In the genomic region with DNA sequence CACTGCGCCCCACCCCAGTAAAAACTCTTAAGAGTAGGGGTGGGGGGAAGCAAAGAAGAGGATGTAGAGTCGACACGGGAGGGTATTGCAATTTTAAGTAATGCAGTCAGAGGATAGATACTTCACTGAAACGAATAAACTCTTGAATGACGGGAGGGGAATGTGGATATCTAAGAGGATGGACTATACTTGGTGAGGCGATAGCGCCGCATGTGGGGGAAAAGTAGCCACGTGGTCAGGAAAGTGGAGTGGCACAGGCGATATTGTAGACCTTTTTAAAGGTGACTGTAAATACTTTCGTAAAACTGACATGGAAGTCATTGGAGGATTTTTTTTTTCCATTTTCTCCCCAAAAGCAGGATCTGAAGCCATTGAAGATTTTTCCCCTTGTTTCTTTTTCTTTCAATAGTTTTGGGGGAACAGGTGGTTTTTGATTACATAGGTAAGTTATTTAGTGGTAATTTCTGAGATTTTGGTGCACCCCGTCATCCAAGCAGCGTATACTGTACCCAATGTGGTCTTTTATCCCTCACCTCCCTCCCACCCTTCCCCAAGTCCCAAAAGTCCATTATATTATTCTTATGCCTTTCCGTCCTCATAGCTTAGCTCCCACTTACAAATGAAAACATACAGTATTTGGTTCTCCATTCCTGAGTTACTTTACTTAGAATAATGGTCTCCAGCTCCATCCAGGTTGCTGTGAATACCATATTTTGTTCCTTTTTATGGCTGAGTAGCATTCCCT, we compare ENCODE assay signal across 22 cellular contexts. TPM values are rescaled to one million over a fixed set of nuclear protein-coding genes. Genes with fewer than 3 reads are reported as not detected.
DNase-seq lines count a peak whose midpoint lies in the region; ATAC-seq, FAIRE-seq and TF ChIP-seq lines count a peak whose summit lies in the region.
"Had no signal": no experiment of that assay in that cellular context is flagged by ENCODE, and none has a peak within 500 bp of the region (broad histone marks: within the 10 kb centered on the region; RNA-seq: fewer than 3 reads in every experiment).

No MANE protein-coding gene starts in this region.

- no peak for TF ChIP-seq POLR2A in HCT116 (IDR thresholded peaks at IDR 0.05; ENCODE audit: borderline replicate concordance, extremely low read depth, insufficient read depth, insufficient read length)
- TF ChIP-seq POLR2A in GM12878 (IDR thresholded peaks at IDR 0.05; ENCODE audit: low read depth, low read length), result no peak; the same call in 1 of the 2 replicates

- TF ChIP-seq RAD21 in HCT116 (IDR thresholded peaks at IDR 0.05; ENCODE audit: low read depth) (peak; percentile 20; the same call in 1 of the 2 replicates), GM12878 (IDR thresholded peaks at IDR 0.05; ENCODE audit: insufficient read depth, low read depth, low read length) (no peak)

- H3K4me1 ChIP-seq in HCT116 (ENCODE audit: control insufficient read depth in 1 of 2, insufficient read depth in 2 of 2, low read length in 2 of 2), result no peaks in the 10 kb centered on the region
- H3K4me1 ChIP-seq in GM12878 (ENCODE audit: control insufficient read depth, insufficient read depth, low read length), result no peaks in the 10 kb centered on the region
- no peaks in the 10 kb centered on the region for H3K4me1 ChIP-seq in neutrophil (ENCODE audit: control insufficient read depth in 1 of 2, insufficient read depth in 1 of 2, low read depth in 1 of 2, low read length in 1 of 2)
- H3K4me1 ChIP-seq: body of pancreas had no signal

- BruUV-seq in HCT116 (replicated peaks; lab: Mats Ljungman, UMichigan) (no TSS peak), GM12878 (replicated peaks; lab: Mats Ljungman, UMichigan) (no TSS peak)

- no peaks in the 10 kb centered on the region for H3K9me2 ChIP-seq in HCT116 (ENCODE audit: insufficient read depth)

- no peak overlapping the region for H3K9ac ChIP-seq in HCT116 (ENCODE audit: low read length)
- no peak overlapping the region for H3K9ac ChIP-seq in GM12878 (ENCODE audit: control insufficient read depth, insufficient read depth, low read length)

- H3K9me3 ChIP-seq in HCT116 (ENCODE audit: control insufficient read depth in 1 of 2, insufficient read depth in 1 of 2, low read depth in 1 of 2, low read length in 2 of 2), result no peaks in the 10 kb centered on the region
- H3K9me3 ChIP-seq in GM12878 (replicated peaks; ENCODE audit: control insufficient read depth, insufficient read depth, low read length), result no peaks in the 10 kb centered on the region
- no peaks in the 10 kb centered on the region for H3K9me3 ChIP-seq in neutrophil
- H3K9me3 ChIP-seq: body of pancreas, left lung had no signal

- no peaks in the 10 kb centered on the region for H3K27me3 Mint-ChIP-seq in activated naive CD8-positive, alpha-beta T cell
- no peaks in the 10 kb centered on the region for H3K27me3 Mint-ChIP-seq in activated naive CD8-positive, alpha-beta T cell treated with anti-CD3 and anti-CD28 coated beads, Interleukin-2, amount 50 U/mL, for 24 hours

- in situ Hi-C loops in GM12878 (cut with MboI), result no loop called here

- peak overlapping the region; percentile 59 for H3K27ac Mint-ChIP-seq in activated naive CD8-positive, alpha-beta T cell
- H3K27ac Mint-ChIP-seq in activated naive CD8-positive, alpha-beta T cell treated with anti-CD3 and anti-CD28 coated beads, Interleukin-2, amount 50 U/mL, for 24 hours, result no peak overlapping the region

- CTCF ChIA-PET in HCT116 (lab: Charles Lee), result interaction anchor here (0.6 kb wide), 1 partner anchor 332 kb away, joined by 4 read pairs; no protein-coding TSS in a partner anchor
- CTCF ChIA-PET in GM12878 (lab: Yijun Ruan, JAX), result interaction anchor here (0.6 kb wide), 1 partner anchor 252 kb away, joined by 3 read pairs; no protein-coding TSS in a partner anchor

- no peak for TF ChIP-seq EP300 in GM12878 (IDR thresholded peaks at IDR 0.05; ENCODE audit: borderline replicate concordance in 1 of 2, control insufficient read depth in 1 of 2, low read depth in 2 of 2, low read length in 2 of 2)

- FAIRE-seq in GM12878 (lab: Jason Lieb, UNC), result no peak
- no peak for FAIRE-seq in GM19239 (lab: Jason Lieb, UNC)
- FAIRE-seq: frontal cortex, small intestine had no signal

- peaks cover 26% of the 10 kb centered on the region for H3K36me3 Mint-ChIP-seq in activated naive CD8-positive, alpha-beta T cell
- H3K36me3 Mint-ChIP-seq in activated naive CD8-positive, alpha-beta T cell treated with anti-CD3 and anti-CD28 coated beads, Interleukin-2, amount 50 U/mL, for 24 hours (ENCODE audit: low read depth), result peaks cover 39% of the 10 kb centered on the region

- H3K79me2 ChIP-seq in HCT116 (ENCODE audit: insufficient read depth, low read length), result no peaks in the 10 kb centered on the region; the same call in 1 of the 2 replicates
- no peaks in the 10 kb centered on the region for H3K79me2 ChIP-seq in GM12878 (ENCODE audit: control insufficient read depth, insufficient read depth, low read length)

- POLR2A ChIA-PET in HCT116 (lab: Charles Lee) (no interaction called here), GM12878 (lab: Charles Lee) (interaction anchor here (1.2 to 2.3 kb wide), 2 partner anchors 8 to 13 kb away, joined by 3 to 14 read pairs; no protein-coding TSS in a partner anchor)

- H3K4me3 ChIP-seq in HCT116 (replicated peaks in 1 of 2; ENCODE audit: low read depth in 1 of 2, low read length in 2 of 2), result no peak overlapping the region
- no peak overlapping the region for H3K4me3 ChIP-seq in GM12878
- H3K4me3 ChIP-seq in neutrophil (ENCODE audit: low read depth in 1 of 2, low read length in 1 of 2), result no peak overlapping the region
- H3K4me3 ChIP-seq: body of pancreas, left lung had no signal

- H3K4me2 ChIP-seq in HCT116 (ENCODE audit: low read length) (no peak overlapping the region), GM12878 (ENCODE audit: control insufficient read depth, insufficient read depth) (no peak overlapping the region)

- no peak for ATAC-seq in activated naive CD8-positive, alpha-beta T cell treated with anti-CD3 and anti-CD28 coated beads, Interleukin-2, amount 50 U/mL, for 24 hours
- ATAC-seq in HCT116 (0 out of 2 replicates have a peak, but pooled peaks have one; percentile 23), GM12878 (peak; percentile 11; the same call in 2 of the 3 replicates)
- ATAC-seq: activated CD4-positive, CD25-positive, alpha-beta regulatory T cell treated with anti-CD3 and anti-CD28 coated beads, Interleukin-2, amount 50 U/mL, for 24 hours; body of pancreas; left lung had no signal

- no peak overlapping the region for H2AFZ ChIP-seq in HCT116 (ENCODE audit: low read depth, low read length, poor library complexity, severe bottlenecking)
- no peak overlapping the region for H2AFZ ChIP-seq in GM12878 (ENCODE audit: control insufficient read depth, low read depth, low read length)

- RAD21 ChIA-PET in HCT116 (lab: Charles Lee; ENCODE audit: low non-redundant PET in 1 of 2, low total read pairs in 2 of 2, uncharacterized antibody in 2 of 2, unreplicated experiment in 2 of 2), result interaction anchor here in 1 of 2 experiments (0.7 kb wide), 1 partner anchor 12 kb away, joined by 5 read pairs; no protein-coding TSS in a partner anchor
- RAD21 ChIA-PET in GM12878 (lab: Charles Lee; ENCODE audit: unreplicated experiment), result interaction anchor here (0.6 to 0.7 kb wide), 3 partner anchors 27 to 602 kb away, joined by 3 read pairs; no protein-coding TSS in a partner anchor

- H3K27me3 ChIP-seq in HCT116 (ENCODE audit: insufficient read depth, low read length) (no peaks in the 10 kb centered on the region), GM12878 (replicated peaks in 1 of 2; ENCODE audit: control insufficient read depth in 2 of 2, insufficient read depth in 2 of 2, low read length in 1 of 2) (no peaks in the 10 kb centered on the region), neutrophil (no peaks in the 10 kb centered on the region)
- H3K27me3 ChIP-seq: body of pancreas, left lung had no signal

- H3K9me3 Mint-ChIP-seq in activated naive CD8-positive, alpha-beta T cell (ENCODE audit: low read depth), result no peaks in the 10 kb centered on the region
- H3K9me3 Mint-ChIP-seq in activated naive CD8-positive, alpha-beta T cell treated with anti-CD3 and anti-CD28 coated beads, Interleukin-2, amount 50 U/mL, for 24 hours, result no peaks in the 10 kb centered on the region

- 0 out of 2 replicates have a peak, but pooled peaks cover 4% of the 10 kb centered on the region for H4K20me1 ChIP-seq in HCT116 (ENCODE audit: insufficient read depth)
- H4K20me1 ChIP-seq in GM12878 (ENCODE audit: control insufficient read depth, insufficient read depth), result no peaks in the 10 kb centered on the region

- no peak overlapping the region for H3K4me3 Mint-ChIP-seq in activated naive CD8-positive, alpha-beta T cell
- no peak overlapping the region for H3K4me3 Mint-ChIP-seq in activated naive CD8-positive, alpha-beta T cell treated with anti-CD3 and anti-CD28 coated beads, Interleukin-2, amount 50 U/mL, for 24 hours

- H3K36me3 ChIP-seq in HCT116 (ENCODE audit: control insufficient read depth in 1 of 2, insufficient read depth in 2 of 2, low read length in 2 of 2), result peaks cover 36 to 38% of the 10 kb centered on the region in 2 experiments; a peak in 3 of 4 replicates
- peaks cover 12 to 31% of the 10 kb centered on the region in 2 experiments for H3K36me3 ChIP-seq in GM12878 (ENCODE audit: control insufficient read depth in 2 of 2, insufficient read depth in 2 of 2, low read length in 1 of 2)
- peaks cover 57% of the 10 kb centered on the region for H3K36me3 ChIP-seq in neutrophil

- H3K27ac ChIP-seq in HCT116 (ENCODE audit: low read depth, low read length) (no peak overlapping the region), GM12878 (ENCODE audit: control insufficient read depth, insufficient read depth) (no peak overlapping the region), neutrophil (peak overlapping the region; percentile 30)
- H3K27ac ChIP-seq: body of pancreas, left lung had no signal

- DNase-seq in activated naive CD8-positive, alpha-beta T cell treated with anti-CD3 and anti-CD28 coated beads, Interleukin-2, amount 50 U/mL, for 24 hours, result no peak
- no peak for DNase-seq in HCT116 (ENCODE audit: low read depth, low spot score)
- DNase-seq in GM12878 (ENCODE audit: low read depth, low spot score), result no peak
- DNase-seq in stimulated activated CD8-positive, alpha-beta memory T cell treated with anti-CD3 and anti-CD28 coated beads, Interleukin-4, amount 100 ng/mL, for 48 hours, result no peak
- DNase-seq in GM19239 (ENCODE audit: insufficient read length, low spot score), result no peak
- DNase-seq in NCI-H146 (lab: John Stamatoyannopoulos, UW), result no peak
- DNase-seq: activated CD8-positive, alpha-beta memory T cell treated with anti-CD3 and anti-CD28 coated beads, Interleukin-2, amount 50 U/mL, for 4 hours; body of pancreas; Calu3; GF-D8; GOT3; Kasumi-1; left lung; NCI-H1105; NCI-H2171 treated with DMSO at 0.1 percent for 48 hours; small intestine; stimulated activated CD4-positive, alpha-beta T cell treated with anti-CD3 and anti-CD28 coated beads, Interleukin-4, amount 100 ng/mL, for 24 hours; T-helper 2 cell had no signal

- SMC1A ChIA-PET in GM12878 (lab: Charles Lee; ENCODE audit: uncharacterized antibody, unreplicated experiment), result interaction anchor here (1.0 kb wide), 1 partner anchor 32 kb away, joined by 4 read pairs; no protein-coding TSS in a partner anchor

- WGBS in GM12878 (ENCODE audit: insufficient coverage, insufficient replicate concordance, low lambda C conversion rate, missing lambda C conversion rate), result 98% methylated on average over 13 of the region's 14 CpGs

- no peak for TF ChIP-seq CTCF in HCT116 (IDR thresholded peaks at IDR 0.05 in 2 of 3, conservative IDR thresholded peaks at IDR 0.05 in 1 of 3; ENCODE audit: borderline replicate concordance in 1 of 3, insufficient read depth in 1 of 3, low read depth in 2 of 3, low read length in 2 of 3)
- no peak for TF ChIP-seq CTCF in GM12878 (IDR thresholded peaks at IDR 0.05 in 2 of 3, conservative IDR thresholded peaks at IDR 0.05 in 1 of 3; ENCODE audit: control insufficient read depth in 2 of 3, extremely low read depth in 1 of 3, insufficient read depth in 1 of 3, low read depth in 3 of 3, low read length in 3 of 3)
- no peak for TF ChIP-seq CTCF in neutrophil (IDR thresholded peaks at IDR 0.05)

- intact Hi-C loops in HCT116 (cut with micrococcal nuclease) (no loop called here), GM12878 (cut with micrococcal nuclease; ENCODE audit: unreplicated experiment) (no loop called here)

- H3K4me1 Mint-ChIP-seq in activated naive CD8-positive, alpha-beta T cell (ENCODE audit: low read depth), result peaks cover 12% of the 10 kb centered on the region
- H3K4me1 Mint-ChIP-seq in activated naive CD8-positive, alpha-beta T cell treated with anti-CD3 and anti-CD28 coated beads, Interleukin-2, amount 50 U/mL, for 24 hours, result no peaks in the 10 kb centered on the region

RNA-seq across cellular contexts. Expression of a gene that starts 13.8 kb away (rescaled TPM):
- total RNA-seq in HCT116 (2021; ENCODE audit: unreplicated experiment) (49.1 TPM), GM12878 (2014; rRNA removed) (61.2 and 73.7 TPM in 2 replicates), GM12878 (2014; rRNA removed; fragmentation: Illumina TruSeq; extraction: Trizol) (74.1 and 75.1 TPM in 2 replicates), GM12878 (2021) (53.4 and 66.3 TPM in 2 replicates)
- 25.3 and 31.2 TPM in 2 replicates for polyA plus RNA-seq in HCT116 (2012)
- 312 and 326 TPM in 2 replicates for total RNA-seq in GM12878 (2013; cell fraction: nucleolus; rRNA removed)
- polyA plus RNA-seq in GM12878 (2011; ENCODE audit: low read depth), result 42.3 TPM
- polyA plus RNA-seq in GM12878 (2011; rRNA removed) (221 and 318 TPM in 2 replicates), GM12878 (2014; fragmentation: Illumina TruSeq; extraction: Trizol) (85.2 and 101 TPM in 2 replicates), GM12878 (2014; fragmentation: Nextera tagmentation; extraction: Ambion mirVana) (100 to 1,000 TPM in 1 of 2 experiments, 10 to 100 TPM in 1; 95.6 to 138 TPM), GM12878 (2014; rRNA removed) (66.6 and 91.8 TPM in 2 replicates), GM12878 (2016; fragmentation: Nextera tagmentation; extraction: Ambion mirVana) (10 to 100 TPM; 63.3 to 63.7 TPM)
- polyA plus RNA-seq in GM12878 (2011; cell fraction: cytosol; rRNA removed), result 42.3 and 58.9 TPM in 2 replicates
- 354 and 384 TPM in 2 replicates for polyA plus RNA-seq in GM12878 (2011; cell fraction: nucleus; rRNA removed)
- 75.2 and 84.2 TPM in 2 replicates for polyA plus RNA-seq in GM12878 (2012)
- 36.1 and 63.4 TPM in 2 replicates for polyA minus RNA-seq in GM12878 (2011; rRNA and poly(A)+ RNA removed)
- 20.6 and 21.2 TPM in 2 replicates for polyA minus RNA-seq in GM12878 (2011; cell fraction: cytosol; rRNA and poly(A)+ RNA removed)
- polyA minus RNA-seq in GM12878 (2011; cell fraction: nucleus; rRNA and poly(A)+ RNA removed), result 82.1 and 109 TPM in 2 replicates

RNA-seq across cellular contexts. Expression of a gene that starts 38.2 kb away (rescaled TPM):
- total RNA-seq in HCT116 (2021; ENCODE audit: unreplicated experiment) (55.9 TPM), GM12878 (2014; rRNA removed) (44.4 and 52.8 TPM in 2 replicates), GM12878 (2014; rRNA removed; fragmentation: Illumina TruSeq; extraction: Trizol) (58.6 and 58.8 TPM in 2 replicates), GM12878 (2021) (31.2 and 33.8 TPM in 2 replicates)
- 57.8 and 75.7 TPM in 2 replicates for polyA plus RNA-seq in HCT116 (2012)
- total RNA-seq in GM12878 (2013; cell fraction: nucleolus; rRNA removed), result 122 and 151 TPM in 2 replicates
- 116 TPM for polyA plus RNA-seq in GM12878 (2011; ENCODE audit: low read depth)
- polyA plus RNA-seq in GM12878 (2011; rRNA removed) (176 and 314 TPM in 2 replicates), GM12878 (2014; fragmentation: Illumina TruSeq; extraction: Trizol) (65.7 and 71.2 TPM in 2 replicates), GM12878 (2014; fragmentation: Nextera tagmentation; extraction: Ambion mirVana) (100 to 1,000 TPM in 1 of 2 experiments, 10 to 100 TPM in 1; 71.2 to 103 TPM), GM12878 (2014; rRNA removed) (49.6 and 59.5 TPM in 2 replicates), GM12878 (2016; fragmentation: Nextera tagmentation; extraction: Ambion mirVana) (10 to 100 TPM; 46.7 to 48.4 TPM)
- 73.8 and 89.0 TPM in 2 replicates for polyA plus RNA-seq in GM12878 (2011; cell fraction: cytosol; rRNA removed)
- 68.0 and 80.6 TPM in 2 replicates for polyA plus RNA-seq in GM12878 (2011; cell fraction: nucleus; rRNA removed)
- polyA plus RNA-seq in GM12878 (2012), result 70.8 and 76.2 TPM in 2 replicates
- polyA minus RNA-seq in GM12878 (2011; rRNA and poly(A)+ RNA removed), result 39.9 and 73.6 TPM in 2 replicates
- polyA minus RNA-seq in GM12878 (2011; cell fraction: cytosol; rRNA and poly(A)+ RNA removed), result 16.0 and 26.3 TPM in 2 replicates
- 15.2 and 22.4 TPM in 2 replicates for polyA minus RNA-seq in GM12878 (2011; cell fraction: nucleus; rRNA and poly(A)+ RNA removed)

RNA-seq across cellular contexts. Expression of a gene that starts 38.5 kb away (rescaled TPM):
- 44.7 TPM for total RNA-seq in HCT116 (2021; ENCODE audit: unreplicated experiment)
- 34.9 and 40.0 TPM in 2 replicates for polyA plus RNA-seq in HCT116 (2012)
- 48.3 and 48.8 TPM in 2 replicates for total RNA-seq in GM12878 (2013; cell fraction: nucleolus; rRNA removed)
- 41.1 and 44.9 TPM in 2 replicates for total RNA-seq in GM12878 (2014; rRNA removed)
- total RNA-seq in GM12878 (2014; rRNA removed; fragmentation: Illumina TruSeq; extraction: Trizol), result 36.9 and 40.3 TPM in 2 replicates
- 27.1 and 27.6 TPM in 2 replicates for total RNA-seq in GM12878 (2021)
- polyA plus RNA-seq in GM12878 (2011; ENCODE audit: low read depth), result 12.1 TPM
- polyA plus RNA-seq in GM12878 (2011; rRNA removed), result 95.9 and 114 TPM in 2 replicates
- polyA plus RNA-seq in GM12878 (2011; cell fraction: cytosol; rRNA removed), result 79.8 and 88.0 TPM in 2 replicates
- 68.6 and 76.0 TPM in 2 replicates for polyA plus RNA-seq in GM12878 (2011; cell fraction: nucleus; rRNA removed)
- 12.1 and 19.7 TPM in 2 replicates for polyA plus RNA-seq in GM12878 (2012)
- polyA plus RNA-seq in GM12878 (2014; fragmentation: Illumina TruSeq; extraction: Trizol), result 56.0 and 77.3 TPM in 2 replicates
- polyA plus RNA-seq in GM12878 (2014; fragmentation: Nextera tagmentation; extraction: Ambion mirVana), result 10 to 100 TPM; 58.3 to 88.2 TPM
- polyA plus RNA-seq in GM12878 (2014; rRNA removed), result 44.4 and 49.0 TPM in 2 replicates
- 10 to 100 TPM; 51.5 to 56.1 TPM for polyA plus RNA-seq in GM12878 (2016; fragmentation: Nextera tagmentation; extraction: Ambion mirVana)
- 89.3 and 98.7 TPM in 2 replicates for polyA minus RNA-seq in GM12878 (2011; rRNA and poly(A)+ RNA removed)
- 12.3 and 14.0 TPM in 2 replicates for polyA minus RNA-seq in GM12878 (2011; cell fraction: cytosol; rRNA and poly(A)+ RNA removed)
- polyA minus RNA-seq in GM12878 (2011; cell fraction: nucleus; rRNA and poly(A)+ RNA removed), result 24.7 and 36.3 TPM in 2 replicates

RNA-seq across cellular contexts. Expression of a gene that starts 39.0 kb away (rescaled TPM):
- total RNA-seq in HCT116 (2021; ENCODE audit: unreplicated experiment) (454 TPM), GM12878 (2014; rRNA removed) (262 and 298 TPM in 2 replicates), GM12878 (2014; rRNA removed; fragmentation: Illumina TruSeq; extraction: Trizol) (280 and 291 TPM in 2 replicates), GM12878 (2021) (259 and 273 TPM in 2 replicates)
- polyA plus RNA-seq in HCT116 (2012), result 274 and 315 TPM in 2 replicates
- 135 and 139 TPM in 2 replicates for total RNA-seq in GM12878 (2013; cell fraction: nucleolus; rRNA removed)
- 65.3 TPM for polyA plus RNA-seq in GM12878 (2011; ENCODE audit: low read depth)
- polyA plus RNA-seq in GM12878 (2011; rRNA removed) (265 and 313 TPM in 2 replicates), GM12878 (2014; fragmentation: Illumina TruSeq; extraction: Trizol) (218 and 253 TPM in 2 replicates), GM12878 (2014; fragmentation: Nextera tagmentation; extraction: Ambion mirVana) (100 to 1,000 TPM; 200 to 317 TPM), GM12878 (2014; rRNA removed) (186 and 216 TPM in 2 replicates), GM12878 (2016; fragmentation: Nextera tagmentation; extraction: Ambion mirVana) (100 to 1,000 TPM; 330 to 349 TPM)
- 147 and 180 TPM in 2 replicates for polyA plus RNA-seq in GM12878 (2011; cell fraction: cytosol; rRNA removed)
- polyA plus RNA-seq in GM12878 (2011; cell fraction: nucleus; rRNA removed), result 105 and 112 TPM in 2 replicates
- 116 and 118 TPM in 2 replicates for polyA plus RNA-seq in GM12878 (2012)
- 211 and 286 TPM in 2 replicates for polyA minus RNA-seq in GM12878 (2011; rRNA and poly(A)+ RNA removed)
- polyA minus RNA-seq in GM12878 (2011; cell fraction: cytosol; rRNA and poly(A)+ RNA removed), result 168 and 206 TPM in 2 replicates
- polyA minus RNA-seq in GM12878 (2011; cell fraction: nucleus; rRNA and poly(A)+ RNA removed), result 66.7 and 89.8 TPM in 2 replicates
